1 cellular context compared by ENCODE assay signal in the genomic region with DNA sequence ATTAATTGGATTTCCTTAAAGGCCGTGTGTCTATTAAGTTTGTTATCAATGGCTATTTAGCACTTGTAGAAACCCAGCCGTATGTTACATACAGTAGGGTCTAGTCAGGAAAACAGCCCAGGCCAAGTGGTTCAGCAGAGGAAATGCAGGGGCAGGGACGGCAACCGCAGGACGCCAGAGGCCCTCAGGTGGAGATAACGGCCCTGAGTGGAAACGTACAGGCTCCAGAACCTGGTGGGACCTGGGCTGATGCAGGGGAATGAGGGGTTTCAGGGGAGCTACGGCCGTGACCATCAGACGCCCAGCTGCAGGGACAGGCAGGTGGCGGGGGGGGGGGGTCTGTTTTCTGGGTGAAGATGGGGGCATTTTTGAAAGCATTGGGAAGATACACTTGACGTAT.
TF ChIP-seq lines count a peak whose summit lies in the region.

No MANE protein-coding gene starts in this region.

TF ChIP-seq in K562, 482 proteins besides CTCF, POLR2A, EP300 and RAD21:
- TF ChIP-seq, protein P1, sequence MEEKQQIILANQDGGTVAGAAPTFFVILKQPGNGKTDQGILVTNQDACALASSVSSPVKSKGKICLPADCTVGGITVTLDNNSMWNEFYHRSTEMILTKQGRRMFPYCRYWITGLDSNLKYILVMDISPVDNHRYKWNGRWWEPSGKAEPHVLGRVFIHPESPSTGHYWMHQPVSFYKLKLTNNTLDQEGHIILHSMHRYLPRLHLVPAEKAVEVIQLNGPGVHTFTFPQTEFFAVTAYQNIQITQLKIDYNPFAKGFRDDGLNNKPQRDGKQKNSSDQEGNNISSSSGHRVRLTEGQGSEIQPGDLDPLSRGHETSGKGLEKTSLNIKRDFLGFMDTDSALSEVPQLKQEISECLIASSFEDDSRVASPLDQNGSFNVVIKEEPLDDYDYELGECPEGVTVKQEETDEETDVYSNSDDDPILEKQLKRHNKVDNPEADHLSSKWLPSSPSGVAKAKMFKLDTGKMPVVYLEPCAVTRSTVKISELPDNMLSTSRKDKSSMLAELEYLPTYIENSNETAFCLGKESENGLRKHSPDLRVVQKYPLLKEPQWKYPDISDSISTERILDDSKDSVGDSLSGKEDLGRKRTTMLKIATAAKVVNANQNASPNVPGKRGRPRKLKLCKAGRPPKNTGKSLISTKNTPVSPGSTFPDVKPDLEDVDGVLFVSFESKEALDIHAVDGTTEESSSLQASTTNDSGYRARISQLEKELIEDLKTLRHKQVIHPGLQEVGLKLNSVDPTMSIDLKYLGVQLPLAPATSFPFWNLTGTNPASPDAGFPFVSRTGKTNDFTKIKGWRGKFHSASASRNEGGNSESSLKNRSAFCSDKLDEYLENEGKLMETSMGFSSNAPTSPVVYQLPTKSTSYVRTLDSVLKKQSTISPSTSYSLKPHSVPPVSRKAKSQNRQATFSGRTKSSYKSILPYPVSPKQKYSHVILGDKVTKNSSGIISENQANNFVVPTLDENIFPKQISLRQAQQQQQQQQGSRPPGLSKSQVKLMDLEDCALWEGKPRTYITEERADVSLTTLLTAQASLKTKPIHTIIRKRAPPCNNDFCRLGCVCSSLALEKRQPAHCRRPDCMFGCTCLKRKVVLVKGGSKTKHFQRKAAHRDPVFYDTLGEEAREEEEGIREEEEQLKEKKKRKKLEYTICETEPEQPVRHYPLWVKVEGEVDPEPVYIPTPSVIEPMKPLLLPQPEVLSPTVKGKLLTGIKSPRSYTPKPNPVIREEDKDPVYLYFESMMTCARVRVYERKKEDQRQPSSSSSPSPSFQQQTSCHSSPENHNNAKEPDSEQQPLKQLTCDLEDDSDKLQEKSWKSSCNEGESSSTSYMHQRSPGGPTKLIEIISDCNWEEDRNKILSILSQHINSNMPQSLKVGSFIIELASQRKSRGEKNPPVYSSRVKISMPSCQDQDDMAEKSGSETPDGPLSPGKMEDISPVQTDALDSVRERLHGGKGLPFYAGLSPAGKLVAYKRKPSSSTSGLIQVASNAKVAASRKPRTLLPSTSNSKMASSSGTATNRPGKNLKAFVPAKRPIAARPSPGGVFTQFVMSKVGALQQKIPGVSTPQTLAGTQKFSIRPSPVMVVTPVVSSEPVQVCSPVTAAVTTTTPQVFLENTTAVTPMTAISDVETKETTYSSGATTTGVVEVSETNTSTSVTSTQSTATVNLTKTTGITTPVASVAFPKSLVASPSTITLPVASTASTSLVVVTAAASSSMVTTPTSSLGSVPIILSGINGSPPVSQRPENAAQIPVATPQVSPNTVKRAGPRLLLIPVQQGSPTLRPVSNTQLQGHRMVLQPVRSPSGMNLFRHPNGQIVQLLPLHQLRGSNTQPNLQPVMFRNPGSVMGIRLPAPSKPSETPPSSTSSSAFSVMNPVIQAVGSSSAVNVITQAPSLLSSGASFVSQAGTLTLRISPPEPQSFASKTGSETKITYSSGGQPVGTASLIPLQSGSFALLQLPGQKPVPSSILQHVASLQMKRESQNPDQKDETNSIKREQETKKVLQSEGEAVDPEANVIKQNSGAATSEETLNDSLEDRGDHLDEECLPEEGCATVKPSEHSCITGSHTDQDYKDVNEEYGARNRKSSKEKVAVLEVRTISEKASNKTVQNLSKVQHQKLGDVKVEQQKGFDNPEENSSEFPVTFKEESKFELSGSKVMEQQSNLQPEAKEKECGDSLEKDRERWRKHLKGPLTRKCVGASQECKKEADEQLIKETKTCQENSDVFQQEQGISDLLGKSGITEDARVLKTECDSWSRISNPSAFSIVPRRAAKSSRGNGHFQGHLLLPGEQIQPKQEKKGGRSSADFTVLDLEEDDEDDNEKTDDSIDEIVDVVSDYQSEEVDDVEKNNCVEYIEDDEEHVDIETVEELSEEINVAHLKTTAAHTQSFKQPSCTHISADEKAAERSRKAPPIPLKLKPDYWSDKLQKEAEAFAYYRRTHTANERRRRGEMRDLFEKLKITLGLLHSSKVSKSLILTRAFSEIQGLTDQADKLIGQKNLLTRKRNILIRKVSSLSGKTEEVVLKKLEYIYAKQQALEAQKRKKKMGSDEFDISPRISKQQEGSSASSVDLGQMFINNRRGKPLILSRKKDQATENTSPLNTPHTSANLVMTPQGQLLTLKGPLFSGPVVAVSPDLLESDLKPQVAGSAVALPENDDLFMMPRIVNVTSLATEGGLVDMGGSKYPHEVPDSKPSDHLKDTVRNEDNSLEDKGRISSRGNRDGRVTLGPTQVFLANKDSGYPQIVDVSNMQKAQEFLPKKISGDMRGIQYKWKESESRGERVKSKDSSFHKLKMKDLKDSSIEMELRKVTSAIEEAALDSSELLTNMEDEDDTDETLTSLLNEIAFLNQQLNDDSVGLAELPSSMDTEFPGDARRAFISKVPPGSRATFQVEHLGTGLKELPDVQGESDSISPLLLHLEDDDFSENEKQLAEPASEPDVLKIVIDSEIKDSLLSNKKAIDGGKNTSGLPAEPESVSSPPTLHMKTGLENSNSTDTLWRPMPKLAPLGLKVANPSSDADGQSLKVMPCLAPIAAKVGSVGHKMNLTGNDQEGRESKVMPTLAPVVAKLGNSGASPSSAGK (IDR thresholded peaks at IDR 0.05): 0 out of 2 replicates have a peak, but pooled peaks have one; percentile 17
- TF ChIP-seq, protein P2, sequence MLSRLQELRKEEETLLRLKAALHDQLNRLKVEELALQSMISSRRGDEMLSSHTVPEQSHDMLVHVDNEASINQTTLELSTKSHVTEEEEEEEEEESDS (CRISPR knock-in tag; IDR thresholded peaks at IDR 0.05): no peak
- TF ChIP-seq DMBX1 (CRISPR knock-in tag; IDR thresholded peaks at IDR 0.05; ENCODE audit: borderline replicate concordance) (no peak), ZNF316 (IDR thresholded peaks at IDR 0.05) (no peak), MAFF (IDR thresholded peaks at IDR 0.05; ENCODE audit: low read length) (no peak), ETS2 (tag; IDR thresholded peaks at IDR 0.05; ENCODE audit: borderline replicate concordance, poor library complexity, severe bottlenecking) (no peak), NCOA6 (IDR thresholded peaks at IDR 0.05) (no peak), TOE1 (IDR thresholded peaks at IDR 0.05; ENCODE audit: borderline replicate concordance) (no peak), TOE1 (CRISPR knock-in tag; IDR thresholded peaks at IDR 0.05; ENCODE audit: borderline replicate concordance, low read depth) (no peak), HNRNPUL1 (IDR thresholded peaks at IDR 0.05; ENCODE audit: low read length) (no peak), PYGO2 (tag; IDR thresholded peaks at IDR 0.05) (no peak), HDAC8 (tag; IDR thresholded peaks at IDR 0.05) (no peak), CXXC5 (CRISPR knock-in tag; IDR thresholded peaks at IDR 0.05) (no peak), ZFX (CRISPR knock-in tag; IDR thresholded peaks at IDR 0.05) (0 out of 2 replicates have a peak, but pooled peaks have one; percentile 13), GTF2A2 (tag; IDR thresholded peaks at IDR 0.05) (no peak), MTA3 (IDR thresholded peaks at IDR 0.05; ENCODE audit: borderline replicate concordance) (no peak), MED1 (CRISPR knock-in tag; IDR thresholded peaks at IDR 0.05; ENCODE audit: borderline replicate concordance) (no peak), ZBTB7A (IDR thresholded peaks at IDR 0.05; ENCODE audit: borderline replicate concordance, control insufficient read depth, low read depth, low read length) (peak; percentile 43; the same call in 1 of the 2 replicates), MTF1 (CRISPR knock-in tag; IDR thresholded peaks at IDR 0.05; ENCODE audit: borderline replicate concordance) (no peak), ZBTB17 (CRISPR knock-in tag; IDR thresholded peaks at IDR 0.05) (no peak), ZNF197 (CRISPR knock-in tag; IDR thresholded peaks at IDR 0.05; ENCODE audit: low read depth) (no peak), CREM (IDR thresholded peaks at IDR 0.05; ENCODE audit: low read depth) (0 out of 2 replicates have a peak, but pooled peaks have one; percentile 11), ILF3 (IDR thresholded peaks at IDR 0.05; ENCODE audit: borderline replicate concordance) (0 out of 2 replicates have a peak, but pooled peaks have one; percentile 33), HDGF (IDR thresholded peaks at IDR 0.05) (no peak), POLR2AphosphoS5 (IDR thresholded peaks at IDR 0.05; ENCODE audit: control insufficient read depth, insufficient read depth, low read depth, low read length) (no peak), ZNF274 (IDR thresholded peaks at IDR 0.05; ENCODE audit: borderline replicate concordance, low read depth, low read length) (no peak), GTF2F1 (IDR thresholded peaks at IDR 0.05; ENCODE audit: low read depth, low read length) (no peak)
- TF ChIP-seq, protein P3, sequence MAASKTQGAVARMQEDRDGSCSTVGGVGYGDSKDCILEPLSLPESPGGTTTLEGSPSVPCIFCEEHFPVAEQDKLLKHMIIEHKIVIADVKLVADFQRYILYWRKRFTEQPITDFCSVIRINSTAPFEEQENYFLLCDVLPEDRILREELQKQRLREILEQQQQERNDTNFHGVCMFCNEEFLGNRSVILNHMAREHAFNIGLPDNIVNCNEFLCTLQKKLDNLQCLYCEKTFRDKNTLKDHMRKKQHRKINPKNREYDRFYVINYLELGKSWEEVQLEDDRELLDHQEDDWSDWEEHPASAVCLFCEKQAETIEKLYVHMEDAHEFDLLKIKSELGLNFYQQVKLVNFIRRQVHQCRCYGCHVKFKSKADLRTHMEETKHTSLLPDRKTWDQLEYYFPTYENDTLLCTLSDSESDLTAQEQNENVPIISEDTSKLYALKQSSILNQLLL (CRISPR knock-in tag; IDR thresholded peaks at IDR 0.05; ENCODE audit: borderline replicate concordance): no peak
- TF ChIP-seq, protein P4, sequence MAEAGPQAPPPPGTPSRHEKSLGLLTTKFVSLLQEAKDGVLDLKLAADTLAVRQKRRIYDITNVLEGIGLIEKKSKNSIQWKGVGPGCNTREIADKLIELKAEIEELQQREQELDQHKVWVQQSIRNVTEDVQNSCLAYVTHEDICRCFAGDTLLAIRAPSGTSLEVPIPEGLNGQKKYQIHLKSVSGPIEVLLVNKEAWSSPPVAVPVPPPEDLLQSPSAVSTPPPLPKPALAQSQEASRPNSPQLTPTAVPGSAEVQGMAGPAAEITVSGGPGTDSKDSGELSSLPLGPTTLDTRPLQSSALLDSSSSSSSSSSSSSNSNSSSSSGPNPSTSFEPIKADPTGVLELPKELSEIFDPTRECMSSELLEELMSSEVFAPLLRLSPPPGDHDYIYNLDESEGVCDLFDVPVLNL (CRISPR knock-in tag; IDR thresholded peaks at IDR 0.05; ENCODE audit: low read depth): no peak
- TF ChIP-seq, protein P5, sequence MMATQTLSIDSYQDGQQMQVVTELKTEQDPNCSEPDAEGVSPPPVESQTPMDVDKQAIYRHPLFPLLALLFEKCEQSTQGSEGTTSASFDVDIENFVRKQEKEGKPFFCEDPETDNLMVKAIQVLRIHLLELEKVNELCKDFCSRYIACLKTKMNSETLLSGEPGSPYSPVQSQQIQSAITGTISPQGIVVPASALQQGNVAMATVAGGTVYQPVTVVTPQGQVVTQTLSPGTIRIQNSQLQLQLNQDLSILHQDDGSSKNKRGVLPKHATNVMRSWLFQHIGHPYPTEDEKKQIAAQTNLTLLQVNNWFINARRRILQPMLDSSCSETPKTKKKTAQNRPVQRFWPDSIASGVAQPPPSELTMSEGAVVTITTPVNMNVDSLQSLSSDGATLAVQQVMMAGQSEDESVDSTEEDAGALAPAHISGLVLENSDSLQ (IDR thresholded peaks at IDR 0.05): no peak
- TF ChIP-seq, protein P6, sequence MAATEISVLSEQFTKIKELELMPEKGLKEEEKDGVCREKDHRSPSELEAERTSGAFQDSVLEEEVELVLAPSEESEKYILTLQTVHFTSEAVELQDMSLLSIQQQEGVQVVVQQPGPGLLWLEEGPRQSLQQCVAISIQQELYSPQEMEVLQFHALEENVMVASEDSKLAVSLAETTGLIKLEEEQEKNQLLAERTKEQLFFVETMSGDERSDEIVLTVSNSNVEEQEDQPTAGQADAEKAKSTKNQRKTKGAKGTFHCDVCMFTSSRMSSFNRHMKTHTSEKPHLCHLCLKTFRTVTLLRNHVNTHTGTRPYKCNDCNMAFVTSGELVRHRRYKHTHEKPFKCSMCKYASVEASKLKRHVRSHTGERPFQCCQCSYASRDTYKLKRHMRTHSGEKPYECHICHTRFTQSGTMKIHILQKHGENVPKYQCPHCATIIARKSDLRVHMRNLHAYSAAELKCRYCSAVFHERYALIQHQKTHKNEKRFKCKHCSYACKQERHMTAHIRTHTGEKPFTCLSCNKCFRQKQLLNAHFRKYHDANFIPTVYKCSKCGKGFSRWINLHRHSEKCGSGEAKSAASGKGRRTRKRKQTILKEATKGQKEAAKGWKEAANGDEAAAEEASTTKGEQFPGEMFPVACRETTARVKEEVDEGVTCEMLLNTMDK (IDR thresholded peaks at IDR 0.05; ENCODE audit: borderline replicate concordance, insufficient read depth, low read depth, low read length, poor library complexity, severe bottlenecking): no peak
- TF ChIP-seq, protein P7, sequence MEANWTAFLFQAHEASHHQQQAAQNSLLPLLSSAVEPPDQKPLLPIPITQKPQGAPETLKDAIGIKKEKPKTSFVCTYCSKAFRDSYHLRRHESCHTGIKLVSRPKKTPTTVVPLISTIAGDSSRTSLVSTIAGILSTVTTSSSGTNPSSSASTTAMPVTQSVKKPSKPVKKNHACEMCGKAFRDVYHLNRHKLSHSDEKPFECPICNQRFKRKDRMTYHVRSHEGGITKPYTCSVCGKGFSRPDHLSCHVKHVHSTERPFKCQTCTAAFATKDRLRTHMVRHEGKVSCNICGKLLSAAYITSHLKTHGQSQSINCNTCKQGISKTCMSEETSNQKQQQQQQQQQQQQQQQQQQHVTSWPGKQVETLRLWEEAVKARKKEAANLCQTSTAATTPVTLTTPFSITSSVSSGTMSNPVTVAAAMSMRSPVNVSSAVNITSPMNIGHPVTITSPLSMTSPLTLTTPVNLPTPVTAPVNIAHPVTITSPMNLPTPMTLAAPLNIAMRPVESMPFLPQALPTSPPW (CRISPR knock-in tag; IDR thresholded peaks at IDR 0.05): 0 out of 2 replicates have a peak, but pooled peaks have one; percentile 18
- TF ChIP-seq, protein P8, sequence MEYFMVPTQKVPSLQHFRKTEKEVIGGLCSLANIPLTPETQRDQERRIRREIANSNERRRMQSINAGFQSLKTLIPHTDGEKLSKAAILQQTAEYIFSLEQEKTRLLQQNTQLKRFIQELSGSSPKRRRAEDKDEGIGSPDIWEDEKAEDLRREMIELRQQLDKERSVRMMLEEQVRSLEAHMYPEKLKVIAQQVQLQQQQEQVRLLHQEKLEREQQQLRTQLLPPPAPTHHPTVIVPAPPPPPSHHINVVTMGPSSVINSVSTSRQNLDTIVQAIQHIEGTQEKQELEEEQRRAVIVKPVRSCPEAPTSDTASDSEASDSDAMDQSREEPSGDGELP (CRISPR knock-in tag; IDR thresholded peaks at IDR 0.05; ENCODE audit: borderline replicate concordance): peak; percentile 55; the same call in 1 of the 2 replicates
